In genomic region chr4:173862754-173863153, GRCh38 we compare ENCODE assay signal across 8 cellular contexts.
"Had no signal": no experiment of that assay in that cellular context is flagged by ENCODE, and none has a peak within 500 bp of the region (broad histone marks: within the 10 kb centered on the region; RNA-seq: fewer than 3 reads in every experiment).

No MANE protein-coding gene starts in this region.

- DNase-seq: GDM1, GF-D8 had no signal

- H3K4me3 ChIP-seq: GM12878 had no signal

- FAIRE-seq: G401.6, GM12878, GM12891, GM12892, GM18507, GM19239 had no signal

- ATAC-seq: GM12878 had no signal
